In genomic region chr9:72871685-72872084, GRCh38 we compare ENCODE assay signal across 10 cellular contexts.
DNase-seq lines count a peak whose midpoint lies in the region; ATAC-seq and TF ChIP-seq lines count a peak whose summit lies in the region.
"Had no signal": no experiment of that assay in that cellular context is flagged by ENCODE, and none has a peak within 500 bp of the region (broad histone marks: within the 10 kb centered on the region; RNA-seq: fewer than 3 reads in every experiment).

No MANE protein-coding gene starts in this region.

- H3K27me3 ChIP-seq in foreskin keratinocyte (no peaks in the 10 kb centered on the region), thyroid gland (no peaks in the 10 kb centered on the region)

- H3K27ac ChIP-seq in foreskin keratinocyte: no peak overlapping the region
- peak overlapping the region; percentile 23 to 80 (median 77) for H3K27ac ChIP-seq in thyroid gland
- H3K27ac ChIP-seq: WERI-Rb-1 had no signal

- intact Hi-C loops in thyroid gland (cut with DNase I): loop anchor here (5.0 kb wide), 1 partner anchor 156 kb away; no protein-coding TSS in a partner anchor

- in situ Hi-C loops in SK-MEL-5 (cut with HindIII; ENCODE audit: low pct_unique_long_range_greater_than_20kb, low sequenced_read_pairs): loop anchor here (25.0 kb wide), 1 partner anchor 316 kb away; no protein-coding TSS in a partner anchor

- TF ChIP-seq CTCF in foreskin keratinocyte (conservative IDR thresholded peaks at IDR 0.05) (peak; percentile 76), thyroid gland (IDR thresholded peaks at IDR 0.05) (peak in 3 of 6 experiments; percentile 46 to 67 (median 63))

- no peaks in the 10 kb centered on the region for H3K36me3 ChIP-seq in thyroid gland
- H3K36me3 ChIP-seq: WERI-Rb-1 had no signal

- DNase-seq in NCI-H82 (lab: John Stamatoyannopoulos, UW): peak; percentile 12
- DNase-seq in NCI-H82 treated with DMSO at 0.1 percent for 48 hours (lab: John Stamatoyannopoulos, UW; ENCODE audit: unreplicated experiment): no peak
- DNase-seq in SK-MEL-5 (ENCODE audit: low read depth, low spot score): peak; percentile 60
- no peak for DNase-seq in foreskin keratinocyte
- no peak for DNase-seq in thyroid gland
- no peak for DNase-seq in stimulated activated CD4-positive, alpha-beta T cell treated with anti-CD3 and anti-CD28 coated beads, Interleukin-12 subunit alpha, Interleukin-12 subunit beta, amount 100 ng/mL, for 4 hours
- no peak for DNase-seq in mucosa of gallbladder (ENCODE audit: low spot score)
- DNase-seq: WERI-Rb-1 had no signal

- H3K4me1 ChIP-seq in foreskin keratinocyte (no peaks in the 10 kb centered on the region), thyroid gland (peaks cover 20 to 21% of the 10 kb centered on the region in 2 donors)

- no peak for TF ChIP-seq POLR2A in thyroid gland (IDR thresholded peaks at IDR 0.05)

- H3K9me3 ChIP-seq in thyroid gland: no peaks in the 10 kb centered on the region

- H3K4me3 ChIP-seq in thyroid gland (replicated peaks in 1 of 3): no peak overlapping the region

- ATAC-seq in foreskin keratinocyte (no peak), HG02798 (IDR thresholded peaks at IDR 0.05; ENCODE audit: poor library complexity, unreplicated experiment) (no peak)
- ATAC-seq: stimulated activated effector memory CD8-positive, alpha-beta T cell treated with anti-CD3 and anti-CD28 coated beads, Interleukin-12 subunit alpha, Interleukin-12 subunit beta, amount 100 ng/mL, for 72 hours had no signal

- WGBS in thyroid gland, 2 donors: 48 to 49% methylated on average over 3 of the region's 3 CpGs

Comparison
In these comparisons a context has a peak if more than half of its experiments do, and no peak if none do; other contexts are left out.
1. DNase-seq: peak in NCI-H82 (single experiment) and SK-MEL-5 (single experiment); none in NCI-H82 treated with DMSO at 0.1 percent for 48 hours (single experiment), foreskin keratinocyte (0 of 2), thyroid gland (0 of 2), stimulated activated CD4-positive, alpha-beta T cell treated with anti-CD3 and anti-CD28 coated beads, Interleukin-12 subunit alpha, Interleukin-12 subunit beta, amount 100 ng/mL, for 4 hours (single experiment) and mucosa of gallbladder (single experiment).